23 cellular contexts compared by ENCODE assay signal in the genomic region with DNA sequence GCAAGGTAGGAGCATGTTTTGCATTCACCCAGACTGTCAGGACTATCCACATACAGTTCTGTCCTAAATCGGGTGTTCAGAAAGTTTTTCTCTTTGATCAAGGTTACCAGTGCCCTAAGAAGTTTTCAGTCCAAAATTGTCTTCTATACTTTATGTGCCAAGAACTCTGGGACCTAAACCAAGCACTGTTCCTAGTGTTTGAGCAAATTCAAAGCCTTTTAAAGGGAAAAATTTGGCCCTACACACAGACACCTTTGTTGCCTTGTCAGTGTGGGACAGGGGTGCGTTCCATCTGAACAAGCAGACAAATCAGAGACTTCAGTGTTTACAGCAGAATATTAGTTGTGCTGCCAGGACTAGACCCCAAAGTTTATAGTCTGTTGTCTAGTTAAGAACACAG.
"Had no signal": no experiment of that assay in that cellular context is flagged by ENCODE, and none has a peak within 500 bp of the region (broad histone marks: within the 10 kb centered on the region; RNA-seq: fewer than 3 reads in every experiment).

No MANE protein-coding gene starts in this region.

- H3K27ac Mint-ChIP-seq: IgD-negative memory B cell had no signal

- H3K27me3 ChIP-seq: SJSA1 had no signal

- H3K4me3 Mint-ChIP-seq: IgD-negative memory B cell had no signal

- H3K27ac ChIP-seq: HL-60, KMS-11, SJSA1, SK-N-MC had no signal

- ATAC-seq: K562 had no signal

- H3K4me3 ChIP-seq: K562, SJSA1, SK-N-MC had no signal

- H3K27me3 Mint-ChIP-seq: IgD-negative memory B cell had no signal

- H3K36me3 Mint-ChIP-seq: IgD-negative memory B cell had no signal

- H3K36me3 ChIP-seq: SJSA1 had no signal

- H3K4me1 ChIP-seq: SJSA1 had no signal

- H3K9me3 Mint-ChIP-seq: IgD-negative memory B cell had no signal

- DNase-seq: Kasumi-1, MM.1S, NCI-H1092 treated with DMSO at 0.1 percent for 48 hours, NCI-H1436, NCI-H187, NCI-H2029, NCI-H2081 treated with DMSO at 0.1 percent for 48 hours, NCI-H2171, NCI-H226, NCI-H446, NCI-H510A, NCI-H524 treated with DMSO at 0.1 percent for 48 hours, NCI-H69, NCI-H774, Right ventricle myocardium superior, RPMI8226, SIG-M5 had no signal

- H3K9me3 ChIP-seq: SJSA1 had no signal
